ENCODE assay signal across 1 cellular context in the genomic region with DNA sequence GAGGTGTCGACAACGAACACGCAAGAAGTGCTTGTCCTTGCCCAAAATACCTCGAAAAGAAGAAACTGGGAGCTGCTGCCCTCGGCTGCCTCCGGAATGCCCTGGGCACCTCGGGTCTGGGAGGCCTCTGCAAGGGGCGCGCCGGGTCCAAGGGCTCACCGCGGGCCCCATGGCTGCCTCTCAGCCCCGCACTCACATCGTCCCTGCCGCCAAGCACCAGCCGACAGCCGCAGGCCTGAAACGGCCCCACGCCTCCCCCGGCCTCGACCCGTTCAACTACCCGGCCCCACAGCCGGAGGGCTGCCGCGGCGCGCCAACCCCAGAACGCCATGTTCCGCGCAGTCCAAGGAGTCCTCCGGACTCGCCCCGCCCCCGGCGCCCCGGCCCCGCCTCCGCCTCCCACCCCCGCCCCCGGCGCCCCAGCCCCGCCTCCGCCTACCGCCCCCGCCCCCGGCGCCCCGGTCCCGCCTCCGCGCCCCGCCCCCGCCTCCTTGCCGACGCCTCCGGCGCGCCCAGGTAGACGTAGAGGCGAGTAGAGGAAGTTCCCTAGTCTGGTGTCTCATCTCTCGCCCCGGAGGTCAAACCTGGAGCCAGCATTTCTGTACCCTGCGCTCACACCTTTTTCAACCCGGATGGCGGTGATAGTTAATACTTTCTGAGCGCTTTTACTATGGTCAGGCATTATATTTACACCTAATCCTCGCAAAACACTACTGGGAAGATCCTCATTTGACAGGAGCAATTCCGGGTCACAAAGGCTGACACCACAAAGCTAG.
A peak's percentile ranks its signal among the peaks of the same experiment; 100 is the strongest.
TF ChIP-seq lines count a peak whose summit lies in the region.

Gene SIRT3 (minus strand): TSS at position 345 of the 776 bp plus-strand sequence. CDS start 14 bp downstream, at position 331.

TF ChIP-seq in HepG2, 621 proteins besides CTCF, POLR2A, EP300 and RAD21 (continued from another document and continues in another):
- TF ChIP-seq SALL1 (CRISPR knock-in tag; IDR thresholded peaks at IDR 0.05): no peak
- peak; percentile 85 for TF ChIP-seq SRSF1 (optimal IDR thresholded peaks at IDR 0.05; ENCODE audit: low read depth, low read length)
- no peak for TF ChIP-seq BRCA1 (CRISPR knock-in tag; IDR thresholded peaks at IDR 0.05)
- TF ChIP-seq GZF1 (CRISPR knock-in tag; IDR thresholded peaks at IDR 0.05): no peak; the same call in none of the 2 replicates
- TF ChIP-seq POGZ (CRISPR knock-in tag; IDR thresholded peaks at IDR 0.05): no peak; the same call in 1 of the 2 replicates
- 0 out of 2 replicates have a peak, but pooled peaks have one; percentile 5 for TF ChIP-seq PHF21A (CRISPR knock-in tag; IDR thresholded peaks at IDR 0.05)
- TF ChIP-seq, protein P1, sequence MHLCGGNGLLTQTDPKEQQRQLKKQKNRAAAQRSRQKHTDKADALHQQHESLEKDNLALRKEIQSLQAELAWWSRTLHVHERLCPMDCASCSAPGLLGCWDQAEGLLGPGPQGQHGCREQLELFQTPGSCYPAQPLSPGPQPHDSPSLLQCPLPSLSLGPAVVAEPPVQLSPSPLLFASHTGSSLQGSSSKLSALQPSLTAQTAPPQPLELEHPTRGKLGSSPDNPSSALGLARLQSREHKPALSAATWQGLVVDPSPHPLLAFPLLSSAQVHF (CRISPR knock-in tag; IDR thresholded peaks at IDR 0.05): no peak; the same call in 1 of the 2 replicates
- TF ChIP-seq ZGPAT (CRISPR knock-in tag; IDR thresholded peaks at IDR 0.05): peak; percentile 22; the same call in 1 of the 2 replicates
- TF ChIP-seq ZNF670 (CRISPR knock-in tag; IDR thresholded peaks at IDR 0.05; ENCODE audit: borderline replicate concordance): no peak
- TF ChIP-seq, protein P2, sequence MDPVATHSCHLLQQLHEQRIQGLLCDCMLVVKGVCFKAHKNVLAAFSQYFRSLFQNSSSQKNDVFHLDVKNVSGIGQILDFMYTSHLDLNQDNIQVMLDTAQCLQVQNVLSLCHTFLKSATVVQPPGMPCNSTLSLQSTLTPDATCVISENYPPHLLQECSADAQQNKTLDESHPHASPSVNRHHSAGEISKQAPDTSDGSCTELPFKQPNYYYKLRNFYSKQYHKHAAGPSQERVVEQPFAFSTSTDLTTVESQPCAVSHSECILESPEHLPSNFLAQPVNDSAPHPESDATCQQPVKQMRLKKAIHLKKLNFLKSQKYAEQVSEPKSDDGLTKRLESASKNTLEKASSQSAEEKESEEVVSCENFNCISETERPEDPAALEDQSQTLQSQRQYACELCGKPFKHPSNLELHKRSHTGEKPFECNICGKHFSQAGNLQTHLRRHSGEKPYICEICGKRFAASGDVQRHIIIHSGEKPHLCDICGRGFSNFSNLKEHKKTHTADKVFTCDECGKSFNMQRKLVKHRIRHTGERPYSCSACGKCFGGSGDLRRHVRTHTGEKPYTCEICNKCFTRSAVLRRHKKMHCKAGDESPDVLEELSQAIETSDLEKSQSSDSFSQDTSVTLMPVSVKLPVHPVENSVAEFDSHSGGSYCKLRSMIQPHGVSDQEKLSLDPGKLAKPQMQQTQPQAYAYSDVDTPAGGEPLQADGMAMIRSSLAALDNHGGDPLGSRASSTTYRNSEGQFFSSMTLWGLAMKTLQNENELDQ (CRISPR knock-in tag; IDR thresholded peaks at IDR 0.05; ENCODE audit: borderline replicate concordance): no peak
- TF ChIP-seq, protein P3, sequence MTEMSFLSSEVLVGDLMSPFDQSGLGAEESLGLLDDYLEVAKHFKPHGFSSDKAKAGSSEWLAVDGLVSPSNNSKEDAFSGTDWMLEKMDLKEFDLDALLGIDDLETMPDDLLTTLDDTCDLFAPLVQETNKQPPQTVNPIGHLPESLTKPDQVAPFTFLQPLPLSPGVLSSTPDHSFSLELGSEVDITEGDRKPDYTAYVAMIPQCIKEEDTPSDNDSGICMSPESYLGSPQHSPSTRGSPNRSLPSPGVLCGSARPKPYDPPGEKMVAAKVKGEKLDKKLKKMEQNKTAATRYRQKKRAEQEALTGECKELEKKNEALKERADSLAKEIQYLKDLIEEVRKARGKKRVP (CRISPR knock-in tag; IDR thresholded peaks at IDR 0.05): no peak
- TF ChIP-seq SUZ12 (IDR thresholded peaks at IDR 0.05; ENCODE audit: low read depth, low read length): no peak
- TF ChIP-seq, protein P4, sequence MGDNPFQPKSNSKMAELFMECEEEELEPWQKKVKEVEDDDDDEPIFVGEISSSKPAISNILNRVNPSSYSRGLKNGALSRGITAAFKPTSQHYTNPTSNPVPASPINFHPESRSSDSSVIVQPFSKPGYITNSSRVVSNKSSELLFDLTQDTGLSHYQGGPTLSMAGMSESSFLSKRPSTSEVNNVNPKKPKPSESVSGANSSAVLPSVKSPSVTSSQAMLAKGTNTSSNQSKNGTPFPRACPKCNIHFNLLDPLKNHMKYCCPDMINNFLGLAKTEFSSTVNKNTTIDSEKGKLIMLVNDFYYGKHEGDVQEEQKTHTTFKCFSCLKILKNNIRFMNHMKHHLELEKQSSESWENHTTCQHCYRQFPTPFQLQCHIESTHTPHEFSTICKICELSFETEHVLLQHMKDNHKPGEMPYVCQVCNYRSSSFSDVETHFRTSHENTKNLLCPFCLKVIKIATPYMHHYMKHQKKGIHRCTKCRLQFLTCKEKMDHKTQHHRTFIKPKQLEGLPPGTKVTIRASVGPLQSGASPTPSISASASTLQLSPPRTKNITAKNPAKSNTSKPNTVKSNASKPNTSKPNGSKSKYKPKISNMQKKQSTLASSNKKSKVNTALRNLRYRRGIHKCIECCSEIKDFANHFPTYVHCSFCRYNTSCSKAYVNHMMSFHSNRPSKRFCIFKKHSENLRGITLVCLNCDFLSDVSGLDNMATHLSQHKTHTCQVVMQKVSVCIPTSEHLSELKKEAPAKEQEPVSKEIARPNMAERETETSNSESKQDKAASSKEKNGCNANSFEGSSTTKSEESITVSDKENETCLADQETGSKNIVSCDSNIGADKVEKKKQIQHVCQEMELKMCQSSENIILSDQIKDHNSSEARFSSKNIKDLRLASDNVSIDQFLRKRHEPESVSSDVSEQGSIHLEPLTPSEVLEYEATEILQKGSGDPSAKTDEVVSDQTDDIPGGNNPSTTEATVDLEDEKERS (CRISPR knock-in tag; IDR thresholded peaks at IDR 0.05): 0 out of 2 replicates have a peak, but pooled peaks have one; percentile 16
- TF ChIP-seq IRF9 (CRISPR knock-in tag; IDR thresholded peaks at IDR 0.05; ENCODE audit: borderline replicate concordance): no peak
- no peak for TF ChIP-seq ZNF34 (CRISPR knock-in tag; IDR thresholded peaks at IDR 0.05; ENCODE audit: borderline replicate concordance)
- no peak for TF ChIP-seq PRDM10 (CRISPR knock-in tag; IDR thresholded peaks at IDR 0.05; ENCODE audit: low read depth)
- peak; percentile 63 for TF ChIP-seq POLR2G (IDR thresholded peaks at IDR 0.05; ENCODE audit: low read depth, low read length)
- no peak for TF ChIP-seq ATRX (CRISPR knock-in tag; IDR thresholded peaks at IDR 0.05; ENCODE audit: borderline replicate concordance)
- no peak for TF ChIP-seq SRY (CRISPR knock-in tag; IDR thresholded peaks at IDR 0.05)
- no peak for TF ChIP-seq NFIC (IDR thresholded peaks at IDR 0.05; ENCODE audit: low read length)
- no peak for TF ChIP-seq ZNF749 (CRISPR knock-in tag; IDR thresholded peaks at IDR 0.05; ENCODE audit: borderline replicate concordance)
- TF ChIP-seq NFE2 (CRISPR knock-in tag; IDR thresholded peaks at IDR 0.05): no peak
- no peak for TF ChIP-seq ZNF160 (CRISPR knock-in tag; IDR thresholded peaks at IDR 0.05)
- TF ChIP-seq ZSCAN29 (CRISPR knock-in tag; conservative IDR thresholded peaks at IDR 0.05): 0 out of 2 replicates have a peak, but pooled peaks have one; percentile 7
- no peak for TF ChIP-seq ZNF841 (CRISPR knock-in tag; IDR thresholded peaks at IDR 0.05; ENCODE audit: borderline replicate concordance)
- no peak for TF ChIP-seq CENPT (CRISPR knock-in tag; IDR thresholded peaks at IDR 0.05; ENCODE audit: low read depth)
- peak; percentile 43; the same call in 1 of the 2 replicates for TF ChIP-seq MED1 (CRISPR knock-in tag; IDR thresholded peaks at IDR 0.05)
- TF ChIP-seq IKZF1 (IDR thresholded peaks at IDR 0.05): no peak
- TF ChIP-seq ZFP36L1 (CRISPR knock-in tag; IDR thresholded peaks at IDR 0.05): peak; percentile 60; the same call in 1 of the 2 replicates
- no peak for TF ChIP-seq ZFP62 (CRISPR knock-in tag; IDR thresholded peaks at IDR 0.05)
- no peak; the same call in 1 of the 2 replicates for TF ChIP-seq ZNF772 (CRISPR knock-in tag; IDR thresholded peaks at IDR 0.05)
- peak; percentile 16; the same call in 1 of the 2 replicates for TF ChIP-seq RARA (CRISPR knock-in tag; IDR thresholded peaks at IDR 0.05)
- no peak for TF ChIP-seq TCF12 (IDR thresholded peaks at IDR 0.05)
- TF ChIP-seq TCF12 (CRISPR knock-in tag; IDR thresholded peaks at IDR 0.05): no peak
- TF ChIP-seq FIP1L1 (IDR thresholded peaks at IDR 0.05; ENCODE audit: borderline replicate concordance, insufficient read depth, low read depth, low read length): no peak
- peak; percentile 52 for TF ChIP-seq ZNF781 (CRISPR knock-in tag; IDR thresholded peaks at IDR 0.05; ENCODE audit: borderline replicate concordance, not compliant biosample characterization)
- TF ChIP-seq EEA1 (CRISPR knock-in tag; IDR thresholded peaks at IDR 0.05; ENCODE audit: borderline replicate concordance): no peak
- TF ChIP-seq DPF2 (CRISPR knock-in tag; IDR thresholded peaks at IDR 0.05; ENCODE audit: borderline replicate concordance, low read depth): no peak
- TF ChIP-seq, protein P5, sequence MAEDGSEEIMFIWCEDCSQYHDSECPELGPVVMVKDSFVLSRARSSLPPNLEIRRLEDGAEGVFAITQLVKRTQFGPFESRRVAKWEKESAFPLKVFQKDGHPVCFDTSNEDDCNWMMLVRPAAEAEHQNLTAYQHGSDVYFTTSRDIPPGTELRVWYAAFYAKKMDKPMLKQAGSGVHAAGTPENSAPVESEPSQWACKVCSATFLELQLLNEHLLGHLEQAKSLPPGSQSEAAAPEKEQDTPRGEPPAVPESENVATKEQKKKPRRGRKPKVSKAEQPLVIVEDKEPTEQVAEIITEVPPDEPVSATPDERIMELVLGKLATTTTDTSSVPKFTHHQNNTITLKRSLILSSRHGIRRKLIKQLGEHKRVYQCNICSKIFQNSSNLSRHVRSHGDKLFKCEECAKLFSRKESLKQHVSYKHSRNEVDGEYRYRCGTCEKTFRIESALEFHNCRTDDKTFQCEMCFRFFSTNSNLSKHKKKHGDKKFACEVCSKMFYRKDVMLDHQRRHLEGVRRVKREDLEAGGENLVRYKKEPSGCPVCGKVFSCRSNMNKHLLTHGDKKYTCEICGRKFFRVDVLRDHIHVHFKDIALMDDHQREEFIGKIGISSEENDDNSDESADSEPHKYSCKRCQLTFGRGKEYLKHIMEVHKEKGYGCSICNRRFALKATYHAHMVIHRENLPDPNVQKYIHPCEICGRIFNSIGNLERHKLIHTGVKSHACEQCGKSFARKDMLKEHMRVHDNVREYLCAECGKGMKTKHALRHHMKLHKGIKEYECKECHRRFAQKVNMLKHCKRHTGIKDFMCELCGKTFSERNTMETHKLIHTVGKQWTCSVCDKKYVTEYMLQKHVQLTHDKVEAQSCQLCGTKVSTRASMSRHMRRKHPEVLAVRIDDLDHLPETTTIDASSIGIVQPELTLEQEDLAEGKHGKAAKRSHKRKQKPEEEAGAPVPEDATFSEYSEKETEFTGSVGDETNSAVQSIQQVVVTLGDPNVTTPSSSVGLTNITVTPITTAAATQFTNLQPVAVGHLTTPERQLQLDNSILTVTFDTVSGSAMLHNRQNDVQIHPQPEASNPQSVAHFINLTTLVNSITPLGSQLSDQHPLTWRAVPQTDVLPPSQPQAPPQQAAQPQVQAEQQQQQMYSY (CRISPR knock-in tag; IDR thresholded peaks at IDR 0.05): no peak
